In genomic region chr1:58395355-58395754, GRCh38 we compare ENCODE assay signal across 11 cellular contexts.
A peak's percentile ranks its signal among the peaks of the same experiment; 100 is the strongest.
DNase-seq lines count a peak whose midpoint lies in the region; ATAC-seq and TF ChIP-seq lines count a peak whose summit lies in the region.
"Had no signal": no experiment of that assay in that cellular context is flagged by ENCODE, and none has a peak within 500 bp of the region (broad histone marks: within the 10 kb centered on the region; RNA-seq: fewer than 3 reads in every experiment).

No MANE protein-coding gene starts in this region.

- H3K4me3 ChIP-seq in brain microvascular endothelial cell (ENCODE audit: low read depth, low read length): no peak overlapping the region
- no peak overlapping the region for H3K4me3 ChIP-seq in Karpas-422 (ENCODE audit: low read length)

- H3K36me3 ChIP-seq in brain microvascular endothelial cell (replicated peaks): no peaks in the 10 kb centered on the region
- H3K36me3 ChIP-seq in Karpas-422 (ENCODE audit: insufficient read depth, low read length): no peaks in the 10 kb centered on the region

- H3K9me2 ChIP-seq in Karpas-422 (replicated peaks; ENCODE audit: insufficient read depth, low read length): no peaks in the 10 kb centered on the region

- no peaks in the 10 kb centered on the region for H4K20me1 ChIP-seq in Karpas-422 (ENCODE audit: insufficient read depth, low read depth, low read length)

- no peak for ATAC-seq in HG03025 (IDR thresholded peaks at IDR 0.05; ENCODE audit: low FRiP score, unreplicated experiment)

- no peak for TF ChIP-seq RAD21 in Ishikawa (IDR thresholded peaks at IDR 0.05; ENCODE audit: low read depth)

- no peak overlapping the region for H2AFZ ChIP-seq in Karpas-422 (ENCODE audit: low read length)

- H3K4me2 ChIP-seq in Karpas-422 (ENCODE audit: low read depth, low read length, poor library complexity, severe bottlenecking): no peak overlapping the region

- H3K27me3 ChIP-seq in brain microvascular endothelial cell (replicated peaks): no peaks in the 10 kb centered on the region
- 0 out of 2 replicates have a peak, but pooled peaks cover 2% of the 10 kb centered on the region for H3K27me3 ChIP-seq in Karpas-422 (ENCODE audit: low read length)

- H3K9ac ChIP-seq in Karpas-422 (ENCODE audit: low read length): no peak overlapping the region

- peak; percentile 86 for DNase-seq in AG20443 (ENCODE audit: low spot score)
- peak; percentile 84 for DNase-seq in brain microvascular endothelial cell
- DNase-seq in kidney tubule cell (ENCODE audit: low spot score): peak; percentile 90
- no peak for DNase-seq in anterior cingulate cortex (lab: John Stamatoyannopoulos, UW)
- no peak for DNase-seq in Karpas-422
- no peak for DNase-seq in T-helper 2 cell
- DNase-seq: cortex of kidney, DMS153 had no signal

- H3K27ac ChIP-seq in brain microvascular endothelial cell (no peak overlapping the region), Karpas-422 (ENCODE audit: low read length) (no peak overlapping the region)
- H3K27ac ChIP-seq: HL-60 had no signal

- no peaks in the 10 kb centered on the region for H3K9me3 ChIP-seq in Karpas-422 (ENCODE audit: low read length)

- TF ChIP-seq CTCF in brain microvascular endothelial cell (IDR thresholded peaks at IDR 0.05; ENCODE audit: low read depth, low read length, missing control alignments): no peak

- H3K4me1 ChIP-seq in Karpas-422 (ENCODE audit: low read length): peaks cover 39% of the 10 kb centered on the region

- TF ChIP-seq EP300 in Ishikawa (IDR thresholded peaks at IDR 0.05; ENCODE audit: borderline replicate concordance): no peak

- H3K79me2 ChIP-seq in Karpas-422 (ENCODE audit: low read length): no peaks in the 10 kb centered on the region

- in situ Hi-C loops in brain microvascular endothelial cell (cut with HindIII; ENCODE audit: low pct_ligation_motif_present, low sequenced_read_pairs): no loop called here

TF ChIP-seq in Ishikawa, 13 proteins besides CTCF, POLR2A, EP300 and RAD21:
- TF ChIP-seq EGR1 (IDR thresholded peaks at IDR 0.05): no peak
- no peak for TF ChIP-seq FOXM1 (IDR thresholded peaks at IDR 0.05; ENCODE audit: borderline replicate concordance, low read depth)
- TF ChIP-seq CREB1 (IDR thresholded peaks at IDR 0.05; ENCODE audit: low read depth): no peak
- TF ChIP-seq YY1 (IDR thresholded peaks at IDR 0.05; ENCODE audit: low read depth): no peak
- TF ChIP-seq ZBTB7A (IDR thresholded peaks at IDR 0.05; ENCODE audit: low read depth): no peak
- TF ChIP-seq MAX (IDR thresholded peaks at IDR 0.05): no peak
- no peak for TF ChIP-seq TAF1 (IDR thresholded peaks at IDR 0.05; ENCODE audit: low read depth)
- TF ChIP-seq CEBPB (IDR thresholded peaks at IDR 0.05): no peak
- TF ChIP-seq TCF12 (IDR thresholded peaks at IDR 0.05; ENCODE audit: low read depth): no peak
- TF ChIP-seq TEAD4 (IDR thresholded peaks at IDR 0.05): peak; percentile 75
- TF ChIP-seq NFIC (IDR thresholded peaks at IDR 0.05): 0 out of 2 replicates have a peak, but pooled peaks have one; percentile 19
- no peak for TF ChIP-seq USF1 (IDR thresholded peaks at IDR 0.05)
- no peak for TF ChIP-seq REST (IDR thresholded peaks at IDR 0.05; ENCODE audit: low read depth)

Comparison
In these comparisons a context has a peak if more than half of its experiments do, and no peak if none do; other contexts are left out.
1. DNase-seq: peak in AG20443 (single experiment), brain microvascular endothelial cell (single experiment) and kidney tubule cell (single experiment); none in anterior cingulate cortex (0 of 58), Karpas-422 (single experiment) and T-helper 2 cell (0 of 5).